Comparison of ENCODE assay signal across 1 cellular context in genomic region chr2:185785851-185786473, GRCh38.
TF ChIP-seq lines count a peak whose summit lies in the region.

No MANE protein-coding gene starts in this region.

TF ChIP-seq in HEK293T, 16 proteins besides CTCF, POLR2A, EP300 and RAD21 (continued from another document):
- TF ChIP-seq ARNT (IDR thresholded peaks at IDR 0.05), result no peak
- TF ChIP-seq SP1 (IDR thresholded peaks at IDR 0.05), result no peak
- no peak for TF ChIP-seq CTBP1 (IDR thresholded peaks at IDR 0.05; ENCODE audit: borderline replicate concordance)
TF ChIP-seq in HEK293T: peak in this region for 0.
